In genomic region chr16:53220585-53220984, GRCh38 we compare ENCODE assay signal across 8 cellular contexts.
A peak's percentile ranks its signal among the peaks of the same experiment; 100 is the strongest.
DNase-seq lines count a peak whose midpoint lies in the region; ATAC-seq and TF ChIP-seq lines count a peak whose summit lies in the region.

No MANE protein-coding gene starts in this region.

- H3K9me3 ChIP-seq in BLaER1 treated with 17β-estradiol and CSF1 and Interleukin-3, amounts not matched to agents 10 nM and 100 nM (replicated peaks in 1 of 11) = peaks cover 0 to 7% (median 0%) of the 10 kb centered on the region in 11 experiments; a peak in 1 of 22 replicates
- H3K9me3 ChIP-seq in colonic mucosa (no peaks in the 10 kb centered on the region), mesenchymal stem cell (ENCODE audit: control insufficient read depth, low read length) (no peaks in the 10 kb centered on the region)

- H3K27ac ChIP-seq in BLaER1 treated with 17β-estradiol and CSF1 and Interleukin-3, amounts not matched to agents 10 nM and 100 nM = peak overlapping the region in 10 of 11 experiments; percentile 66 to 84 (median 82); a peak in 21 of 22 replicates
- H3K27ac ChIP-seq in colonic mucosa (peak overlapping the region; percentile 3), mesenchymal stem cell (ENCODE audit: low read length, poor library complexity, severe bottlenecking) (no peak overlapping the region)

- H2AFZ ChIP-seq in mesenchymal stem cell (ENCODE audit: low read depth, low read length) = no peak overlapping the region

- WGBS in mesenchymal stem cell = 95% methylated on average over 1 of the region's 2 CpGs

- H3K14ac ChIP-seq in mesenchymal stem cell (ENCODE audit: low read length in 2 of 2) = no peak overlapping the region

- H3K18ac ChIP-seq in mesenchymal stem cell (ENCODE audit: low read depth in 1 of 2, low read length in 2 of 2) = no peak overlapping the region

- H4K20me1 ChIP-seq in BLaER1 treated with 17β-estradiol and CSF1 and Interleukin-3, amounts not matched to agents 10 nM and 100 nM = peaks cover 0 to 99% (median 9%) of the 10 kb centered on the region in 11 experiments; a peak in 9 of 22 replicates

- peak overlapping the region; percentile 36 to 71 (median 64); a peak in 19 of 22 replicates for H3K9ac ChIP-seq in BLaER1 treated with 17β-estradiol and CSF1 and Interleukin-3, amounts not matched to agents 10 nM and 100 nM
- no peak overlapping the region for H3K9ac ChIP-seq in colonic mucosa (ENCODE audit: low read depth in 2 of 2, low read length in 2 of 2)
- H3K9ac ChIP-seq in mesenchymal stem cell (ENCODE audit: low read length) = peak overlapping the region; percentile 53

- H3K4me3 ChIP-seq in BLaER1 treated with 17β-estradiol and CSF1 and Interleukin-3, amounts not matched to agents 10 nM and 100 nM = peak overlapping the region in 9 of 10 experiments; percentile 6 to 37 (median 20); a peak in 9 of 20 replicates
- no peak overlapping the region for H3K4me3 ChIP-seq in colonic mucosa
- no peak overlapping the region for H3K4me3 ChIP-seq in mesenchymal stem cell (ENCODE audit: insufficient read depth in 1 of 2, low read depth in 1 of 2, low read length in 2 of 2)

- peaks cover 26 to 66% (median 38%) of the 10 kb centered on the region in 11 experiments; a peak in 21 of 22 replicates for H3K36me3 ChIP-seq in BLaER1 treated with 17β-estradiol and CSF1 and Interleukin-3, amounts not matched to agents 10 nM and 100 nM
- H3K36me3 ChIP-seq in colonic mucosa = no peaks in the 10 kb centered on the region
- peaks cover 8 to 42% of the 10 kb centered on the region in 2 experiments for H3K36me3 ChIP-seq in mesenchymal stem cell (ENCODE audit: control insufficient read depth in 1 of 2, insufficient read depth in 2 of 2, low read depth in 1 of 2, low read length in 2 of 2)

- H3K79me1 ChIP-seq in mesenchymal stem cell (replicated peaks; ENCODE audit: low read length, poor library complexity, severe bottlenecking) = peaks cover 6% of the 10 kb centered on the region

- no peak overlapping the region for H2BK120ac ChIP-seq in mesenchymal stem cell (ENCODE audit: low read depth, low read length)

- peak overlapping the region; percentile 37 for H4K8ac ChIP-seq in mesenchymal stem cell (ENCODE audit: low read length)

- ATAC-seq in HG02642 (IDR thresholded peaks at IDR 0.05; ENCODE audit: poor library complexity, unreplicated experiment) (peak; percentile 42), HG03521 (IDR thresholded peaks at IDR 0.05; ENCODE audit: unreplicated experiment) (no peak), HG03439 (IDR thresholded peaks at IDR 0.05; ENCODE audit: unreplicated experiment) (no peak)

- TF ChIP-seq CTCF in colonic mucosa (IDR thresholded peaks at IDR 0.05) = no peak

- no peaks in the 10 kb centered on the region for H3K27me3 ChIP-seq in BLaER1 treated with 17β-estradiol and CSF1 and Interleukin-3, amounts not matched to agents 10 nM and 100 nM
- H3K27me3 ChIP-seq in colonic mucosa = no peaks in the 10 kb centered on the region
- no peaks in the 10 kb centered on the region for H3K27me3 ChIP-seq in mesenchymal stem cell (ENCODE audit: control insufficient read depth in 1 of 2, insufficient read depth in 1 of 2, low read length in 2 of 2)

- no peak overlapping the region for H2AK5ac ChIP-seq in mesenchymal stem cell (ENCODE audit: low read length, severe bottlenecking)

- H2BK5ac ChIP-seq in mesenchymal stem cell (ENCODE audit: low read depth, low read length, poor library complexity, severe bottlenecking) = no peak overlapping the region

- intact Hi-C loops in colonic mucosa (cut with DNase I) = no loop called here

- H3K4ac ChIP-seq in mesenchymal stem cell (ENCODE audit: low read depth in 1 of 2, low read length in 2 of 2) = no peak overlapping the region

- no peak overlapping the region for H2BK12ac ChIP-seq in mesenchymal stem cell (ENCODE audit: low read length in 2 of 2)

- no peak overlapping the region for H2BK15ac ChIP-seq in mesenchymal stem cell (ENCODE audit: low read depth, poor library complexity, severe bottlenecking)

- H3K4me1 ChIP-seq in BLaER1 treated with 17β-estradiol and CSF1 and Interleukin-3, amounts not matched to agents 10 nM and 100 nM = peaks cover 60 to 93% (median 76%) of the 10 kb centered on the region in 10 experiments
- no peaks in the 10 kb centered on the region for H3K4me1 ChIP-seq in colonic mucosa
- peaks cover 1% of the 10 kb centered on the region for H3K4me1 ChIP-seq in mesenchymal stem cell (ENCODE audit: control insufficient read depth, insufficient read depth, low read depth, low read length)

- no peak overlapping the region for H4K91ac ChIP-seq in mesenchymal stem cell (ENCODE audit: low read length)

- peak overlapping the region; percentile 66 to 99 (median 83) for H3K4me2 ChIP-seq in BLaER1 treated with 17β-estradiol and CSF1 and Interleukin-3, amounts not matched to agents 10 nM and 100 nM
- H3K4me2 ChIP-seq in mesenchymal stem cell (ENCODE audit: low read length, poor library complexity, severe bottlenecking) = no peak overlapping the region

- DNase-seq in colonic mucosa (no peak), mesenchymal stem cell (peak; percentile 66), mesenteric fat pad (ENCODE audit: low spot score) (no peak)
- no peak for DNase-seq in stimulated activated CD4-positive, alpha-beta T cell treated with anti-CD3 and anti-CD28 coated beads, Interleukin-4, amount 100 ng/mL, for 1 hour

- no peak overlapping the region for H3K23ac ChIP-seq in mesenchymal stem cell (ENCODE audit: low read length in 2 of 2)

Comparison
In these comparisons a context has a peak if more than half of its experiments do, and no peak if none do; other contexts are left out.
1. H3K4me3 ChIP-seq: peak in BLaER1 treated with 17β-estradiol and CSF1 and Interleukin-3, amounts not matched to agents 10 nM and 100 nM (9 of 10); none in colonic mucosa (single experiment) and mesenchymal stem cell (0 of 2).
2. H3K9ac ChIP-seq: peak in BLaER1 treated with 17β-estradiol and CSF1 and Interleukin-3, amounts not matched to agents 10 nM and 100 nM (11 of 11) and mesenchymal stem cell (single experiment); none in colonic mucosa (0 of 2).